7 cellular contexts compared by ENCODE assay signal in genomic region chr12:121583334-121583661, GRCh38. TPM values are rescaled to one million over a fixed set of nuclear protein-coding genes. Genes with fewer than 3 reads are reported as not detected.
DNase-seq lines count a peak whose midpoint lies in the region; ATAC-seq and TF ChIP-seq lines count a peak whose summit lies in the region.
"Not testable (repeated sequence)": the region's sequence is repeated elsewhere in the genome, so short reads cannot be mapped to it uniquely, and the experiment has no call there.

No MANE protein-coding gene starts in this region.

- not testable (repeated sequence) for H3K27ac ChIP-seq in CD8-positive, alpha-beta T cell (ENCODE audit: low read depth, low read length)
- H3K27ac ChIP-seq in HUES48 (ENCODE audit: low read depth, low read length), result peak overlapping the region; percentile 96

- intact Hi-C loops in CD8-positive, alpha-beta T cell (cut with DNase I, micrococcal nuclease), result loop anchor here in 1 of 2 experiments (5.0 kb wide), 1 partner anchor 89 kb away; no protein-coding TSS in a partner anchor

- H3K27me3 ChIP-seq in CD8-positive, alpha-beta T cell (ENCODE audit: insufficient read depth, low read length); HUES48 (ENCODE audit: control insufficient read depth, insufficient read depth, low read length); iPS-15b (ENCODE audit: control insufficient read depth, insufficient read depth, low read length): not testable (repeated sequence)

- not testable (repeated sequence) for TF ChIP-seq CTCF in CD8-positive, alpha-beta T cell (IDR thresholded peaks at IDR 0.05); brain (conservative IDR thresholded peaks at IDR 0.05)

- H3K36me3 ChIP-seq in CD8-positive, alpha-beta T cell (ENCODE audit: insufficient read depth, low read length); HUES48 (ENCODE audit: control insufficient read depth, insufficient read depth, low read length); iPS-15b (ENCODE audit: control insufficient read depth, insufficient read depth, low read length): not testable (repeated sequence)

- H3K4me3 Mint-ChIP-seq in CD8-positive, alpha-beta T cell; T-cell: not testable (repeated sequence)
- peak overlapping the region in 4 of 5 experiments; percentile 96 to 99 (median 98) for H3K4me3 Mint-ChIP-seq in brain
- H3K4me3 Mint-ChIP-seq in naive thymus-derived CD8-positive, alpha-beta T cell, result peak overlapping the region in 3 of 10 donors; percentile 4 to 39 (median 34)

- peak overlapping the region; percentile 72 for H3K27ac Mint-ChIP-seq in CD8-positive, alpha-beta T cell
- H3K27ac Mint-ChIP-seq in T-cell (peak overlapping the region; percentile 94 to 96), brain (peak overlapping the region in 2 of 5 experiments; percentile 96 to 99)
- peak overlapping the region; percentile 14 to 100 (median 82) for H3K27ac Mint-ChIP-seq in naive thymus-derived CD8-positive, alpha-beta T cell

- not testable (repeated sequence) for H3K27me3 Mint-ChIP-seq in CD8-positive, alpha-beta T cell (ENCODE audit: low read depth); T-cell; naive thymus-derived CD8-positive, alpha-beta T cell
- H3K27me3 Mint-ChIP-seq in brain, result peaks cover 17% of the 10 kb centered on the region

- not testable (repeated sequence) for ATAC-seq in CD8-positive, alpha-beta T cell; T-cell (replicated peaks in 1 of 4); naive thymus-derived CD8-positive, alpha-beta T cell

- CTCF ChIA-PET in CD8-positive, alpha-beta T cell (lab: Charles Lee), result interaction anchor here (1.0 to 3.2 kb wide), 2 partner anchors 30 to 44 kb away, joined by 4 to 14 read pairs; no protein-coding TSS in a partner anchor
- CTCF ChIA-PET in T-cell (lab: Charles Lee), result interaction anchor here in 1 of 2 donors (1.5 to 1.6 kb wide), 2 partner anchors 31 to 40 kb away, joined by 4 to 5 read pairs; no protein-coding TSS in a partner anchor

- H3K4me1 ChIP-seq in CD8-positive, alpha-beta T cell (ENCODE audit: insufficient read depth, low read length), result peaks cover 31% of the 10 kb centered on the region
- H3K4me1 ChIP-seq in HUES48 (ENCODE audit: control insufficient read depth, insufficient read depth, low read length) (peaks cover 25% of the 10 kb centered on the region), iPS-15b (ENCODE audit: control insufficient read depth, insufficient read depth, low read length) (peaks cover 13% of the 10 kb centered on the region)

- H3K9ac ChIP-seq in HUES48 (ENCODE audit: low read depth, low read length) (peak overlapping the region; percentile 12; the same call in 1 of the 2 replicates), iPS-15b (ENCODE audit: low read depth, low read length) (peak overlapping the region; percentile 65)

- H3K36me3 Mint-ChIP-seq in CD8-positive, alpha-beta T cell; T-cell; brain; naive thymus-derived CD8-positive, alpha-beta T cell: not testable (repeated sequence)

- not testable (repeated sequence) for H3K9me3 Mint-ChIP-seq in CD8-positive, alpha-beta T cell; T-cell; brain; naive thymus-derived CD8-positive, alpha-beta T cell

- not testable (repeated sequence) for H3K9me3 ChIP-seq in CD8-positive, alpha-beta T cell (ENCODE audit: low read length); HUES48 (ENCODE audit: control insufficient read depth, insufficient read depth, low read length); iPS-15b (ENCODE audit: control insufficient read depth, insufficient read depth, low read length)

- peaks cover 45% of the 10 kb centered on the region for H3K4me1 Mint-ChIP-seq in CD8-positive, alpha-beta T cell (ENCODE audit: low read depth)
- H3K4me1 Mint-ChIP-seq in T-cell (peaks cover 37 to 48% (median 45%) of the 10 kb centered on the region in 3 donors), brain (peaks cover 32% of the 10 kb centered on the region)
- H3K4me1 Mint-ChIP-seq in naive thymus-derived CD8-positive, alpha-beta T cell, result peaks cover 16 to 41% (median 35%) of the 10 kb centered on the region in 4 donors

- not testable (repeated sequence) for H3K4me3 ChIP-seq in CD8-positive, alpha-beta T cell (ENCODE audit: low read depth, low read length)
- peak overlapping the region; percentile 89 for H3K4me3 ChIP-seq in HUES48 (ENCODE audit: low read depth, low read length)
- peak overlapping the region; percentile 96 for H3K4me3 ChIP-seq in iPS-15b (ENCODE audit: low read depth, low read length)

- POLR2A ChIA-PET in CD8-positive, alpha-beta T cell (lab: Charles Lee), result interaction anchor here (0.7 to 2.2 kb wide), 3 partner anchors 11 to 43 kb away, joined by 3 to 5 read pairs (median 3); partner anchors contain the start of gene ORAI1
- POLR2A ChIA-PET in T-cell (lab: Charles Lee), result not testable (repeated sequence)
- POLR2A ChIA-PET in naive thymus-derived CD8-positive, alpha-beta T cell (lab: Charles Lee), result interaction anchor here (0.8 to 10.6 kb wide), 4 partner anchors 41 to 211 kb away, joined by 3 to 150 read pairs (median 3); partner anchors contain the start of gene ORAI1

- not testable (repeated sequence) for DNase-seq in CD8-positive, alpha-beta T cell; T-cell; naive thymus-derived CD8-positive, alpha-beta T cell
- DNase-seq in retina, result peak; percentile 8

RNA-seq across cellular contexts. Expression of gene KDM2B, which starts 2.5 kb away (rescaled TPM):
- total RNA-seq in CD8-positive, alpha-beta T cell, result 10 to 100 TPM; 80.8 to 87.3 TPM
- 100 to 1,000 TPM in 2 of 5 donors, 10 to 100 TPM in 3; 74.1 to 102 (median 95.8) TPM for total RNA-seq in T-cell
- 29.7 TPM for polyA plus RNA-seq in brain (ENCODE audit: insufficient read depth, low read depth, low replicate concordance)
- total RNA-seq in naive thymus-derived CD8-positive, alpha-beta T cell, result 10 to 100 TPM; 91.8 to 95.0 TPM
- polyA plus RNA-seq in naive thymus-derived CD8-positive, alpha-beta T cell, result 10 to 100 TPM; 13.0 to 19.4 (median 18.4) TPM

RNA-seq across cellular contexts. Expression of gene ORAI1, which starts 43.0 kb away (rescaled TPM):
- total RNA-seq in CD8-positive, alpha-beta T cell, result 10 to 100 TPM; 59.0 to 62.1 TPM
- 10 to 100 TPM; 38.9 to 76.5 (median 59.0) TPM for total RNA-seq in T-cell
- polyA plus RNA-seq in brain (ENCODE audit: insufficient read depth, low read depth, low replicate concordance), result 40.4 TPM
- total RNA-seq in naive thymus-derived CD8-positive, alpha-beta T cell, result 10 to 100 TPM; 44.6 to 45.7 TPM
- 100 to 1,000 TPM; 122 to 158 (median 134) TPM for polyA plus RNA-seq in naive thymus-derived CD8-positive, alpha-beta T cell
